ENCODE assay signal across 8 cellular contexts in genomic region chr2:61017556-61018318, GRCh38. TPM values are rescaled to one million over a fixed set of nuclear protein-coding genes. Genes with fewer than 3 reads are reported as not detected.
A peak's percentile ranks its signal among the peaks of the same experiment; 100 is the strongest.
DNase-seq lines count a peak whose midpoint lies in the region; ATAC-seq and TF ChIP-seq lines count a peak whose summit lies in the region.

PEX13 (plus strand) TSS chr2:61017720; CDS start chr2:61017760, 40 bp downstream.
A gene with protein sequence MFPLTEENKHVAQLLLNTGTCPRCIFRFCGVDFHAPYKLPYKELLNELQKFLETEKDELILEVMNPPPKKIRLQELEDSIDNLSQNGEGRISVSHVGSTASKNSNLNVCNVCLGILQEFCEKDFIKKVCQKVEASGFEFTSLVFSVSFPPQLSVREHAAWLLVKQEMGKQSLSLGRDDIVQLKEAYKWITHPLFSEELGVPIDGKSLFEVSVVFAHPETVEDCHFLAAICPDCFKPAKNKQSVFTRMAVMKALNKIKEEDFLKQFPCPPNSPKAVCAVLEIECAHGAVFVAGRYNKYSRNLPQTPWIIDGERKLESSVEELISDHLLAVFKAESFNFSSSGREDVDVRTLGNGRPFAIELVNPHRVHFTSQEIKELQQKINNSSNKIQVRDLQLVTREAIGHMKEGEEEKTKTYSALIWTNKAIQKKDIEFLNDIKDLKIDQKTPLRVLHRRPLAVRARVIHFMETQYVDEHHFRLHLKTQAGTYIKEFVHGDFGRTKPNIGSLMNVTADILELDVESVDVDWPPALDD (minus strand): TSS chr2:61018255. CDS start chr2:61011890, 6,365 bp downstream.

- TF ChIP-seq CTCF in endothelial cell (IDR thresholded peaks at IDR 0.05; ENCODE audit: unreplicated experiment), result no peak

- H3K4me3 Mint-ChIP-seq in endothelial cell (ENCODE audit: unreplicated experiment), result peak within 1 kb of the TSS; percentile 100

- no peaks in the 10 kb centered on the region for H3K9me3 ChIP-seq in mononuclear cell (ENCODE audit: low read depth, low read length)

- H3K27me3 ChIP-seq in mononuclear cell (ENCODE audit: insufficient read depth, low read length), result no peaks in the 10 kb centered on the region

- H3K27me3 Mint-ChIP-seq in endothelial cell (ENCODE audit: unreplicated experiment), result peaks cover 3% of the 10 kb centered on the region

- peak; percentile 78 for TF ChIP-seq POLR2A in GM19193 (IDR thresholded peaks at IDR 0.05; ENCODE audit: extremely low read depth, insufficient read depth, insufficient read length)

- peaks cover 37% of the 10 kb centered on the region for H3K4me1 ChIP-seq in mononuclear cell (ENCODE audit: insufficient read depth, low read length)

- ATAC-seq in HG03354 (IDR thresholded peaks at IDR 0.05; ENCODE audit: poor library complexity, severe bottlenecking, unreplicated experiment), result peak; percentile 87

- H3K4me1 Mint-ChIP-seq in endothelial cell (ENCODE audit: unreplicated experiment), result peaks cover 18% of the 10 kb centered on the region

- H3K27ac Mint-ChIP-seq in endothelial cell (ENCODE audit: unreplicated experiment), result peak within 1 kb of the TSS; percentile 98

- no peaks in the 10 kb centered on the region for H3K9me3 Mint-ChIP-seq in endothelial cell (ENCODE audit: unreplicated experiment)

- peak within 1 kb of the TSS; percentile 88 for H3K4me3 ChIP-seq in mononuclear cell (ENCODE audit: low read length)

- H3K36me3 Mint-ChIP-seq in endothelial cell (ENCODE audit: low read depth, unreplicated experiment), result peaks cover 24% of the 10 kb centered on the region

- DNase-seq in CD1c-positive myeloid dendritic cell (ENCODE audit: extremely low spot score), result peak; percentile 66
- DNase-seq in NCI-H82 (lab: John Stamatoyannopoulos, UW), result peak; percentile 90
- peak; percentile 33 to 46 for DNase-seq in activated CD8-positive, alpha-beta memory T cell treated with anti-CD3 and anti-CD28 coated beads for 4 hours (ENCODE audit: low read depth in 2 of 2)
- DNase-seq in endothelial cell (ENCODE audit: low spot score), result peak; percentile 60
- peak; percentile 46 to 55 for DNase-seq in stimulated activated CD8-positive, alpha-beta memory T cell treated with anti-CD3 and anti-CD28 coated beads, Interleukin-15, amount 100 ng/mL, for 48 hours (ENCODE audit: low read depth in 2 of 2)

RNA-seq across cellular contexts. Expression of gene PEX13, which starts in this region (rescaled TPM):
- 24.8 TPM for total RNA-seq in endothelial cell (ENCODE audit: unreplicated experiment)
- 32.1 TPM for total RNA-seq in mononuclear cell

RNA-seq across cellular contexts. Expression of the second gene that starts in this region (rescaled TPM):
- total RNA-seq in endothelial cell (ENCODE audit: unreplicated experiment) (8.5 TPM), mononuclear cell (3.6 TPM)

Comparison
In these comparisons a context has a peak if more than half of its experiments do, and no peak if none do; other contexts are left out.
1. Peak in every context shown above with its lines: DNase-seq, ATAC-seq and H3K4me3 ChIP-seq.
2. DNase-seq: peak in every context shown above with its lines; median percentile 90 in NCI-H82; 66 in CD1c-positive myeloid dendritic cell; 60 in endothelial cell; 50 in stimulated activated CD8-positive, alpha-beta memory T cell treated with anti-CD3 and anti-CD28 coated beads, Interleukin-15, amount 100 ng/mL, for 48 hours; 40 in activated CD8-positive, alpha-beta memory T cell treated with anti-CD3 and anti-CD28 coated beads for 4 hours.